In the genomic region with DNA sequence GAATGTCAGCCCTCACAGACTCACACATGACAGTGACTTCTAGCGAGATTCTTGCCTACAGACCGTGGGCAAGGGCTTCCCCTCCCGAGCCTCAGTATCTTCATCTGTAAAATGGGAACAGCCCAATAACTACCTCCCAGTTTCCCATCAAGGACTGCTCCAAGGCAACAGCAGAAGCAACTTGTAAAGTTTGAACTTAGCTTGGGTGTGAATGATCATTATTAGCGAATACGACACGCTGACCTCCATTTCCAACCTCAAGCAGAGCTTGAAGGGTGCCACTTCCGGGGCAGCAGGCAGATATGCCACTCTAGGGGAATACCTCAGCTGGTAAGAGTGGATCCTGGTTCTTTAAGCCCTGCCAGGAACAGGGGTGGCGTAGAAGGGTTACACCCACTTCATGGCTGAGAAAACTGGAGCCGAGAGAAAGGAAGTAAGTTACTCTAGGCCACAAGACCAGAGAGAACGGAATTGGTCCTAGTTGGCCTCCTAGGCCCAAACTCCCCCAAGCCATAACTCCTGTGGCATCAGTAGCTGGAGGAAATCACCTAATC, we compare ENCODE assay signal across 8 cellular contexts. TPM values are rescaled to one million over a fixed set of nuclear protein-coding genes. Genes with fewer than 3 reads are reported as not detected.
DNase-seq lines count a peak whose midpoint lies in the region; TF ChIP-seq lines count a peak whose summit lies in the region.

No MANE protein-coding gene starts in this region.

- intact Hi-C loops in ascending aorta (cut with DNase I) = loop anchor here (5.0 kb wide), 1 partner anchor 472 kb away; a partner anchor contains a TSS
- intact Hi-C loops in stomach (cut with DNase I; ENCODE audit: low total_unique reads) = no loop called here

- H3K4me3 ChIP-seq in GM08714 (ENCODE audit: low read length) (peak overlapping the region; percentile 78; the same call in 1 of the 2 replicates), ascending aorta (peak overlapping the region; percentile 76 to 85), stomach (peak overlapping the region; percentile 82 to 96 (median 91))

- no peak for TF ChIP-seq EP300 in stomach (IDR thresholded peaks at IDR 0.05)

- no peaks in the 10 kb centered on the region for H3K9me3 ChIP-seq in ascending aorta
- no peaks in the 10 kb centered on the region for H3K9me3 ChIP-seq in stomach

- WGBS in stomach, 5 donors = 37 to 46% (median 38%) methylated on average over 9 to 10 of the region's 10 CpGs

- TF ChIP-seq POLR2A in stomach (IDR thresholded peaks at IDR 0.05) = no peak

- H3K36me3 ChIP-seq in ascending aorta (peaks cover 20 to 23% of the 10 kb centered on the region in 2 donors), stomach (peaks cover 19 to 22% (median 21%) of the 10 kb centered on the region in 4 donors)

- peak; percentile 69 for DNase-seq in NAMALWA (ENCODE audit: low spot score)
- no peak for DNase-seq in ascending aorta (ENCODE audit: low spot score in 2 of 2)
- DNase-seq in kidney glomerular epithelial cell (lab: John Stamatoyannopoulos, UW) = peak; percentile 56
- no peak for DNase-seq in stomach
- no peak for DNase-seq in NCI-H1092 (lab: John Stamatoyannopoulos, UW)
- DNase-seq in NCI-H2196 (lab: John Stamatoyannopoulos, UW; ENCODE audit: unreplicated experiment) = no peak
- no peak for DNase-seq in cerebellum (ENCODE audit: low spot score)

- no peaks in the 10 kb centered on the region for H3K27me3 ChIP-seq in ascending aorta
- H3K27me3 ChIP-seq in stomach = no peaks in the 10 kb centered on the region

- H3K27ac ChIP-seq in ascending aorta (peak overlapping the region; percentile 91 to 97), stomach (peak overlapping the region; percentile 97 to 99 (median 99))

- peaks cover 10 to 39% of the 10 kb centered on the region in 2 donors for H3K4me1 ChIP-seq in ascending aorta
- peaks cover 51 to 81% (median 74%) of the 10 kb centered on the region in 4 donors for H3K4me1 ChIP-seq in stomach

- TF ChIP-seq CTCF in ascending aorta (IDR thresholded peaks at IDR 0.05) (no peak), stomach (IDR thresholded peaks at IDR 0.05) (no peak)

RNA-seq across cellular contexts. Expression of a gene that starts 2.0 kb away (rescaled TPM):
- 24.1 TPM for total RNA-seq in ascending aorta
- 100 to 1,000 TPM in 1 of 5 donors, 10 to 100 TPM in 3, 1 to 10 TPM in 1; 6.6 to 176 (median 30.6) TPM for total RNA-seq in stomach
- 10 to 100 TPM; 11.5 to 15.1 (median 13.6) TPM for polyA plus RNA-seq in stomach
- total RNA-seq in cerebellum = 16.3 TPM

RNA-seq across cellular contexts. Expression of a gene that starts 14.0 kb away (rescaled TPM):
- total RNA-seq in ascending aorta = not detected
- 10 to 100 TPM in 3 of 5 donors, 1 to 10 TPM in 2; 9.6 to 18.7 (median 13.4) TPM for total RNA-seq in stomach
- polyA plus RNA-seq in stomach = 1 to 10 TPM in 1 of 3 donors, under 1 TPM in 2; 0.13 to 1.6 (median 0.76) TPM
- 0.18 TPM for total RNA-seq in cerebellum

Comparison
In these comparisons a context has a peak if more than half of its experiments do, and no peak if none do; other contexts are left out.
1. DNase-seq: peak in NAMALWA (single experiment) and kidney glomerular epithelial cell (single experiment); none in ascending aorta (0 of 2), stomach (single experiment), NCI-H1092 (single experiment), NCI-H2196 (single experiment) and cerebellum (single experiment).
2. Peak in every context shown above with its lines, with median percentiles within 50 percentile points of each other: H3K4me3 ChIP-seq.